Comparison of ENCODE assay signal across 8 cellular contexts in the genomic region with DNA sequence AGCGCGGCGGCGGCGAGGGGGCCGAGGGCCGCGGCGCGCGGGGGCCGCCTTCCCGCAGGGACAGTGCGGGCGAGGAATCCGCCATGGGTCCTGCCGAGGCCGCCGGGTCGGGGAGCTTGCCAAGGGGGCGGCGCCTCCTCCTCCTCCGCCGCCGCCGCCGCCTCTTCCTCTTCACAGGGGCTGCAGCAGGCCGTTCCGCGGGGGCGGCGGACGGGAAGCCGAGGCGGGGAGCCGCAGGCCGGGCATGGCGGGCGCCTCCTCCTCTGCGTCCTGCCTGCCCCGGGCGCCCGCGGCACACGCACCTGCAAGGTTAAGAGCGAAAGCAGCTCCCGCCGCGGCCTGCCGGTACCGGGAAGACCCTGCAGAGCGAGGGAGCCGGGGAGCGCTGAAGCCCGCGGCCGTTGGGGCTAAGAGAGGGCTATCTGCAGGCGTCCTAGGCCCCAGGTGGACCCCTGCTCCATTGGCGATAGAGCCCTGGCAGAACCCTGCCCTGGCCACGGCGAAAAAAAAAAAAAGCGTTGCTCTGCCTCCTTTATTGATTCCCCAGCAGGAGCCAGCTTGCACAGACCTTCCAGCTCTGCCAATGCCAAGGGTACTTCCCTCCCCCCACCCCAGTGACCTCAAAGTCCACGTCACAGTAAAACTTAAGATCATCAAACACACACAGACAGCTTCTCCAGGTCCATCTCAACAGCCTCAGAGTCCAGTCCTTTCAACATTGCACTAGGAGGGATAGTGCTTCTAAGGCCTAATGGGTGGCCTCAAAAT.
DNase-seq lines count a peak whose midpoint lies in the region; ATAC-seq and TF ChIP-seq lines count a peak whose summit lies in the region.

Gene LYSMD2, minus strand, starts transcription at position 118 of the 768 bp plus-strand sequence. Its CDS starts 33 bp downstream, at position 85.

- H3K36me3 ChIP-seq in tibial artery: no peaks in the 10 kb centered on the region

- no peak for TF ChIP-seq CTCF in AG10803 (conservative IDR thresholded peaks at IDR 0.05; ENCODE audit: low read length)
- no peak for TF ChIP-seq CTCF in RWPE1 (conservative IDR thresholded peaks at IDR 0.05; ENCODE audit: low read depth)
- peak in 1 of 2 experiments; percentile 6 for TF ChIP-seq CTCF in tibial artery (IDR thresholded peaks at IDR 0.05)

- ATAC-seq in GM18909 (IDR thresholded peaks at IDR 0.05; ENCODE audit: poor library complexity, unreplicated experiment) (peak; percentile 40), HG03354 (IDR thresholded peaks at IDR 0.05; ENCODE audit: poor library complexity, severe bottlenecking, unreplicated experiment) (peak; percentile 33)

- H3K4me3 ChIP-seq in AG10803 (ENCODE audit: low read length) (peak within 1 kb of the TSS; percentile 67), tibial artery (peak within 1 kb of the TSS; percentile 74 to 81)

- H3K27ac ChIP-seq in RWPE1: peak within 1 kb of the TSS; percentile 63
- H3K27ac ChIP-seq in tibial artery: peak within 1 kb of the TSS; percentile 75 to 83

- H3K4me1 ChIP-seq in tibial artery: peaks cover 0 to 24% (median 17%) of the 10 kb centered on the region in 4 donors

- intact Hi-C loops in tibial artery (cut with DNase I; ENCODE audit: low total_unique reads): no loop called here

- CTCF ChIA-PET in RWPE1 (lab: Yijun Ruan, JAX): interaction anchor here (0.6 to 1.1 kb wide), 2 partner anchors 35 to 39 kb away, joined by 3 to 13 read pairs; no protein-coding TSS in a partner anchor

- POLR2A ChIA-PET in RWPE1 (lab: Yijun Ruan, JAX; ENCODE audit: low non-redundant PET): no interaction called here

- no peaks in the 10 kb centered on the region for H3K27me3 ChIP-seq in tibial artery

- DNase-seq in AG10803 (ENCODE audit: low read depth) (peak; percentile 49), RWPE1 (ENCODE audit: low spot score) (peak; percentile 44), globus pallidus (ENCODE audit: low spot score) (peak; percentile 70), nucleus accumbens (lab: John Stamatoyannopoulos, UW) (peak in 44 of 56 donors; percentile 36 to 78 (median 60)), tibial artery (peak; percentile 79 to 88)
- peak; percentile 75 for DNase-seq in activated naive CD4-positive, alpha-beta T cell treated with Interleukin-2 at 50 U/mL for 16 hours

- no peaks in the 10 kb centered on the region for H3K9me3 ChIP-seq in tibial artery

Comparison
In these comparisons a context has a peak if more than half of its experiments do, and no peak if none do; other contexts are left out.
1. Peak in every context shown above with its lines: DNase-seq, ATAC-seq, H3K4me3 ChIP-seq and H3K27ac ChIP-seq.